10 cellular contexts compared by ENCODE assay signal in the genomic region with DNA sequence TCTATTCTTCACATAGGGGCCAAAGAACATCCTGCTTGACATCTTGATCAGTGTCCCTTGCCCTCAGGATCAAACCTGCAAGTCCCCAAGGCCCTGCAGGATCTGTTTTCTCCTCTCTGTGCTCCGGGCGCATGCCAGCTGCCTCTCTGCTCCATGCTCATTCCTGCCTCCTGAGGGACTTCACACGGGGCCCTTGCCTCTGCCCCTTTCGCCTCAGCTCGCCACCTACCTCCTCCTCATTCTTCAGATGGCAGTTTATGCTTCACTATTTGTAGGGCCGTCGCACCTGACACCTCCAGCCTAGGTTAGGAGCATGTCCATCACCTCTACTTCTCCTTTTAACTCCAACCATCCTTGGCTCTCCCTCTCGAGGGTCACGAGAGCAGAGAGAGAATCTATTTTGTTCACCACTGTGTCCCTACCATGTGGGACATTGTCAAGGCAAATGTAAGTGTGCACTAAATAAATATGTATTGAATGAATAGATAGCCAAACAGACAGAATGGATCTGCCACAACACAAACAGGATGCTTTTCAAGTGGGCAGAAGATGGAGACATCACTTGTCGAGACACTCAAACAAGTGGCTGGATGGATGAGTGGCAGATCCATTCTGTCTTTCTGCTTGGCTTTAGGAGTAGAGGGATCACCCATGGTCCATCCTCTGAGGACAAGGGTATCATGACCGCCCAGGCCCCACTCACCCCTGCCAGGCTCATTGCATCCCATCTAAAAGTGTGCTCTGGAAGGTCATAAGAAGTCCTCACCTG. TPM values are rescaled to one million over a fixed set of nuclear protein-coding genes. Genes with fewer than 3 reads are reported as not detected.
DNase-seq lines count a peak whose midpoint lies in the region; ATAC-seq and TF ChIP-seq lines count a peak whose summit lies in the region.
"Had no signal": no experiment of that assay in that cellular context is flagged by ENCODE, and none has a peak within 500 bp of the region (broad histone marks: within the 10 kb centered on the region; RNA-seq: fewer than 3 reads in every experiment).

No MANE protein-coding gene starts in this region.

- no peak for ATAC-seq in central memory CD8-positive, alpha-beta T cell (replicated peaks; ENCODE audit: extremely low read depth, poor library complexity, severe bottlenecking)
- no peak for ATAC-seq in GM21717 (IDR thresholded peaks at IDR 0.05; ENCODE audit: unreplicated experiment)

- H3K4me3 ChIP-seq in mesodermal cell (ENCODE audit: extremely low read depth, insufficient read depth, low read length, poor library complexity, severe bottlenecking): no peak overlapping the region
- no peak overlapping the region for H3K4me3 ChIP-seq in tibial artery

- no peaks in the 10 kb centered on the region for H3K9me3 Mint-ChIP-seq in activated CD4-positive, alpha-beta T cell treated with anti-CD3 and anti-CD28 coated beads, Interleukin-2, amount 10 ng/mL, durations not matched to agents 24 days and 14 days
- H3K9me3 Mint-ChIP-seq in central memory CD8-positive, alpha-beta T cell: no peaks in the 10 kb centered on the region

- peak overlapping the region; percentile 42 for H3K4me3 Mint-ChIP-seq in activated CD4-positive, alpha-beta T cell treated with anti-CD3 and anti-CD28 coated beads, Interleukin-2, amount 10 ng/mL, durations not matched to agents 24 days and 14 days
- peak overlapping the region; percentile 40 for H3K4me3 Mint-ChIP-seq in central memory CD8-positive, alpha-beta T cell

- intact Hi-C loops in activated CD4-positive, alpha-beta T cell treated with anti-CD3 and anti-CD28 coated beads, Interleukin-2, amount 10 ng/mL, durations not matched to agents 24 days and 14 days (cut with micrococcal nuclease): loop anchor here (1.0 kb wide), 1 partner anchor 7 kb away; no protein-coding TSS in a partner anchor
- intact Hi-C loops in tibial artery (cut with DNase I; ENCODE audit: low total_unique reads): no loop called here

- no peak for DNase-seq in activated CD4-positive, alpha-beta T cell treated with anti-CD3 and anti-CD28 coated beads, Interleukin-2, amount 10 ng/mL, durations not matched to agents 24 days and 14 days
- no peak for DNase-seq in activated CD4-positive, alpha-beta T cell treated with anti-CD3 and anti-CD28 coated beads for 4 hours
- DNase-seq in central memory CD8-positive, alpha-beta T cell (ENCODE audit: low spot score in 2 of 2): no peak
- DNase-seq in tibial artery: no peak
- DNase-seq in LoVo (ENCODE audit: low spot score): no peak
- no peak for DNase-seq in central memory CD4-positive, alpha-beta T cell
- DNase-seq: hypothalamus, NCI-H2029 treated with DMSO at 0.1 percent for 48 hours had no signal

- H3K4me1 ChIP-seq in mesodermal cell (ENCODE audit: control insufficient read depth, insufficient read depth, low read length, poor library complexity, severe bottlenecking) (peaks cover 68% of the 10 kb centered on the region), tibial artery (peaks cover 0 to 96% (median 84%) of the 10 kb centered on the region in 4 donors)

- peaks cover 73% of the 10 kb centered on the region for H3K36me3 ChIP-seq in mesodermal cell (ENCODE audit: control insufficient read depth, insufficient read depth, low read length)
- peaks cover 0 to 6% (median 3%) of the 10 kb centered on the region in 3 donors for H3K36me3 ChIP-seq in tibial artery

- no peaks in the 10 kb centered on the region for H3K27me3 ChIP-seq in tibial artery

- no peaks in the 10 kb centered on the region for H3K27me3 Mint-ChIP-seq in activated CD4-positive, alpha-beta T cell treated with anti-CD3 and anti-CD28 coated beads, Interleukin-2, amount 10 ng/mL, durations not matched to agents 24 days and 14 days
- no peaks in the 10 kb centered on the region for H3K27me3 Mint-ChIP-seq in central memory CD8-positive, alpha-beta T cell

- peaks cover 72% of the 10 kb centered on the region for H3K4me1 Mint-ChIP-seq in activated CD4-positive, alpha-beta T cell treated with anti-CD3 and anti-CD28 coated beads, Interleukin-2, amount 10 ng/mL, durations not matched to agents 24 days and 14 days
- H3K4me1 Mint-ChIP-seq in central memory CD8-positive, alpha-beta T cell: peaks cover 79% of the 10 kb centered on the region

- no peak for TF ChIP-seq CTCF in tibial artery (IDR thresholded peaks at IDR 0.05)

- 88 to 93% methylated on average over 8 of the region's 11 CpGs for WGBS in mesodermal cell (ENCODE audit: insufficient coverage in 2 of 2), 2 experiments

- peak overlapping the region; percentile 68 for H3K27ac Mint-ChIP-seq in activated CD4-positive, alpha-beta T cell treated with anti-CD3 and anti-CD28 coated beads, Interleukin-2, amount 10 ng/mL, durations not matched to agents 24 days and 14 days
- peak overlapping the region; percentile 60 for H3K27ac Mint-ChIP-seq in central memory CD8-positive, alpha-beta T cell (ENCODE audit: low read depth)

- peak overlapping the region; percentile 79 for H3K27ac ChIP-seq in mesodermal cell (ENCODE audit: low read depth, low read length, severe bottlenecking)
- peak overlapping the region; percentile 90 to 94 for H3K27ac ChIP-seq in tibial artery

- peaks cover 19% of the 10 kb centered on the region for H3K36me3 Mint-ChIP-seq in activated CD4-positive, alpha-beta T cell treated with anti-CD3 and anti-CD28 coated beads, Interleukin-2, amount 10 ng/mL, durations not matched to agents 24 days and 14 days (ENCODE audit: low read depth)
- H3K36me3 Mint-ChIP-seq in central memory CD8-positive, alpha-beta T cell (ENCODE audit: insufficient read depth): peaks cover 7% of the 10 kb centered on the region

- H3K9me3 ChIP-seq in mesodermal cell (ENCODE audit: control insufficient read depth, low read length) (no peaks in the 10 kb centered on the region), tibial artery (no peaks in the 10 kb centered on the region)

RNA-seq across cellular contexts. Expression of gene ACTN4, which starts 29.6 kb away (rescaled TPM):
- total RNA-seq in activated CD4-positive, alpha-beta T cell treated with anti-CD3 and anti-CD28 coated beads, Interleukin-2, amount 10 ng/mL, durations not matched to agents 24 days and 14 days: 243 and 257 TPM in 2 replicates
- polyA plus RNA-seq in mesodermal cell (2013, experiment 1 of 2): 478 TPM
- polyA plus RNA-seq in mesodermal cell (2013, experiment 2 of 2): 340 TPM

RNA-seq across cellular contexts. Expression of gene EIF3K, which starts 58.1 kb away (rescaled TPM):
- total RNA-seq in activated CD4-positive, alpha-beta T cell treated with anti-CD3 and anti-CD28 coated beads, Interleukin-2, amount 10 ng/mL, durations not matched to agents 24 days and 14 days: 321 and 322 TPM in 2 replicates
- polyA plus RNA-seq in mesodermal cell (2013, experiment 1 of 2): 266 TPM
- 234 TPM for polyA plus RNA-seq in mesodermal cell (2013, experiment 2 of 2)

RNA-seq across cellular contexts. Expression of gene MAP4K1, which starts 59.3 kb away (rescaled TPM):
- total RNA-seq in activated CD4-positive, alpha-beta T cell treated with anti-CD3 and anti-CD28 coated beads, Interleukin-2, amount 10 ng/mL, durations not matched to agents 24 days and 14 days: 156 and 172 TPM in 2 replicates
- polyA plus RNA-seq in mesodermal cell (2013, experiment 1 of 2): 2.6 TPM
- 1.1 TPM for polyA plus RNA-seq in mesodermal cell (2013, experiment 2 of 2)
